In genomic region chr2:229416116-229416694, GRCh38 we compare ENCODE assay signal across 9 cellular contexts.
DNase-seq lines count a peak whose midpoint lies in the region; ATAC-seq and TF ChIP-seq lines count a peak whose summit lies in the region.
"Had no signal": no experiment of that assay in that cellular context is flagged by ENCODE, and none has a peak within 500 bp of the region (broad histone marks: within the 10 kb centered on the region; RNA-seq: fewer than 3 reads in every experiment).

No MANE protein-coding gene starts in this region.

- CTCF ChIA-PET in IMR-90 (lab: Yijun Ruan, JAX) = no interaction called here
- CTCF ChIA-PET in activated CD4-positive, alpha-beta T cell treated with anti-CD3 and anti-CD28 coated beads for 36 hours (lab: Charles Lee) = no interaction called here

- no TSS peak for BruUV-seq in IMR-90 (replicated peaks; lab: Mats Ljungman, UMichigan)

- no peak overlapping the region for H2AK5ac ChIP-seq in IMR-90 (ENCODE audit: low read depth, low read length)

- peak overlapping the region in 4 of 5 experiments; percentile 49 to 93 (median 78) for H3K27ac Mint-ChIP-seq in brain
- no peak overlapping the region for H3K27ac Mint-ChIP-seq in activated CD4-positive, alpha-beta T cell treated with anti-CD3 and anti-CD28 coated beads for 36 hours

- H3K9me3 ChIP-seq in IMR-90 (ENCODE audit: control insufficient read depth, insufficient read depth, low read length) (no peaks in the 10 kb centered on the region; the same call in 1 of the 2 replicates), stomach smooth muscle (ENCODE audit: control insufficient read depth in 2 of 2, low read length in 2 of 2) (no peaks in the 10 kb centered on the region), HAP-1 (no peaks in the 10 kb centered on the region)

- no peaks in the 10 kb centered on the region for H4K20me1 ChIP-seq in IMR-90 (ENCODE audit: insufficient read depth, low read length)

- no peak overlapping the region for H3K9ac ChIP-seq in IMR-90 (ENCODE audit: low read depth, low read length)
- H3K9ac ChIP-seq in stomach smooth muscle (ENCODE audit: low read length in 2 of 2) = no peak overlapping the region

- peaks cover 0 to 6% (median 0%) of the 10 kb centered on the region in 5 experiments for H3K9me3 Mint-ChIP-seq in brain
- H3K9me3 Mint-ChIP-seq in activated CD4-positive, alpha-beta T cell treated with anti-CD3 and anti-CD28 coated beads for 36 hours (ENCODE audit: low read depth) = no peaks in the 10 kb centered on the region

- peak overlapping the region; percentile 37; the same call in 1 of the 2 replicates for H2BK20ac ChIP-seq in IMR-90 (ENCODE audit: low read depth, low read length)

- dilution Hi-C loops in IMR-90 (cut with HindIII; ENCODE audit: low sequenced_read_pairs, unreplicated experiment) = no loop called here

- no peak for TF ChIP-seq RAD21 in IMR-90 (IDR thresholded peaks at IDR 0.05; ENCODE audit: low read length)

- H4K8ac ChIP-seq in IMR-90 (ENCODE audit: low read depth in 2 of 2, low read length in 2 of 2) = 0 out of 4 replicates have a peak overlapping the region, but pooled peaks of 1 of the 2 experiments have one; percentile 12

- 0 out of 3 replicates have a peak overlapping the region, but pooled peaks have one; percentile 43 for H2BK15ac ChIP-seq in IMR-90 (ENCODE audit: low read depth, low read length)

- H3K4me3 Mint-ChIP-seq in brain = no peak overlapping the region
- H3K4me3 Mint-ChIP-seq in activated CD4-positive, alpha-beta T cell treated with anti-CD3 and anti-CD28 coated beads for 36 hours = no peak overlapping the region

- H3K4ac ChIP-seq in IMR-90 (ENCODE audit: low read depth, low read length) = no peak overlapping the region

- H3K27me3 ChIP-seq in IMR-90 (ENCODE audit: control insufficient read depth, insufficient read depth, low read length) (no peaks in the 10 kb centered on the region), layer of hippocampus (ENCODE audit: control insufficient read depth, insufficient read depth, low read length) (no peaks in the 10 kb centered on the region), stomach smooth muscle (ENCODE audit: control insufficient read depth in 1 of 2, insufficient read depth in 2 of 2, low read length in 2 of 2) (no peaks in the 10 kb centered on the region), HAP-1 (ENCODE audit: low read depth) (no peaks in the 10 kb centered on the region)

- no peak overlapping the region; the same call in 1 of the 2 replicates for H3K18ac ChIP-seq in IMR-90 (ENCODE audit: low read depth, low read length)

- no CpG with 5 or more reads among the region's 5 CpGs for WGBS in IMR-90 (ENCODE audit: extremely low coverage in 2 of 2, insufficient read length in 1 of 2), 2 experiments

- H3K56ac ChIP-seq in IMR-90 (ENCODE audit: extremely low read depth, insufficient read depth, low read length) = no peak overlapping the region

- no peaks in the 10 kb centered on the region for H3K36me3 ChIP-seq in IMR-90 (ENCODE audit: control insufficient read depth, insufficient read depth, low read length)
- H3K36me3 ChIP-seq in stomach smooth muscle (ENCODE audit: control insufficient read depth in 2 of 2, insufficient read depth in 2 of 2, low read length in 2 of 2) = no peaks in the 10 kb centered on the region
- H3K36me3 ChIP-seq in HAP-1 (replicated peaks) = no peaks in the 10 kb centered on the region

- no peak overlapping the region for H3K4me3 ChIP-seq in IMR-90 (ENCODE audit: insufficient read depth, low read depth, low read length)
- no peak overlapping the region for H3K4me3 ChIP-seq in stomach smooth muscle (ENCODE audit: low read length in 2 of 2)
- H3K4me3 ChIP-seq in HAP-1 = no peak overlapping the region

- no peaks in the 10 kb centered on the region for H3K27me3 Mint-ChIP-seq in brain
- H3K27me3 Mint-ChIP-seq in activated CD4-positive, alpha-beta T cell treated with anti-CD3 and anti-CD28 coated beads for 36 hours = peaks cover 5% of the 10 kb centered on the region

- no peak overlapping the region for H2BK5ac ChIP-seq in IMR-90 (ENCODE audit: low read depth, low read length, poor library complexity, severe bottlenecking)

- H3K4me1 ChIP-seq in IMR-90 (ENCODE audit: control insufficient read depth, insufficient read depth, low read length) = peaks cover 4% of the 10 kb centered on the region; the same call in 1 of the 2 replicates
- H3K4me1 ChIP-seq in stomach smooth muscle (ENCODE audit: control insufficient read depth, insufficient read depth, low read length) = peaks cover 18% of the 10 kb centered on the region
- H3K4me1 ChIP-seq in HAP-1 = no peaks in the 10 kb centered on the region

- in situ Hi-C loops in IMR-90 (cut with MboI; ENCODE audit: low sequenced_read_pairs) (no loop called here), GM13977 (cut with MboI; ENCODE audit: low pct_unique_long_range_greater_than_20kb, low sequenced_read_pairs, unreplicated experiment) (no loop called here), HAP-1 (cut with MboI; ENCODE audit: low sequenced_read_pairs) (no loop called here)

- H3K23ac ChIP-seq in IMR-90 (ENCODE audit: low read depth, low read length) = no peak overlapping the region

- POLR2A ChIA-PET in IMR-90 (lab: Charles Lee; ENCODE audit: unreplicated experiment) = no interaction called here
- POLR2A ChIA-PET in activated CD4-positive, alpha-beta T cell treated with anti-CD3 and anti-CD28 coated beads for 36 hours (lab: Charles Lee) = no interaction called here

- H3K4me2 ChIP-seq in IMR-90 (ENCODE audit: low read depth, low read length) = no peak overlapping the region

- intact Hi-C loops in IMR-90 (cut with micrococcal nuclease) = no loop called here
- intact Hi-C loops in activated CD4-positive, alpha-beta T cell treated with anti-CD3 and anti-CD28 coated beads for 36 hours (cut with DNase I, micrococcal nuclease) = no loop called here

- TF ChIP-seq CTCF in IMR-90 (conservative IDR thresholded peaks at IDR 0.05; ENCODE audit: low read depth, low read length) = no peak
- TF ChIP-seq CTCF in brain (conservative IDR thresholded peaks at IDR 0.05) = no peak
- no peak for TF ChIP-seq CTCF in GM13977 (IDR thresholded peaks at IDR 0.05; ENCODE audit: extremely low read depth, insufficient read depth, missing control alignments)

- no peaks in the 10 kb centered on the region for H3K9me1 ChIP-seq in IMR-90 (ENCODE audit: insufficient read depth, low read length)

- H3K4me1 Mint-ChIP-seq in brain = peaks cover 31% of the 10 kb centered on the region
- H3K4me1 Mint-ChIP-seq in activated CD4-positive, alpha-beta T cell treated with anti-CD3 and anti-CD28 coated beads for 36 hours = no peaks in the 10 kb centered on the region

- H2BK120ac ChIP-seq in IMR-90 (ENCODE audit: low read depth, low read length) = no peak overlapping the region

- no peak overlapping the region for H4K91ac ChIP-seq in IMR-90 (ENCODE audit: insufficient read depth, low read depth, low read length)

- H2AK9ac ChIP-seq in IMR-90 (replicated peaks; ENCODE audit: low read depth, low read length, poor library complexity) = no peak overlapping the region

- H3K79me1 ChIP-seq in IMR-90 (ENCODE audit: low read depth in 1 of 2, low read length in 2 of 2) = no peaks in the 10 kb centered on the region

- DNase-seq in IMR-90 (peak; percentile 47), NCI-H2227 treated with DMSO at 0.1 percent for 48 hours (lab: John Stamatoyannopoulos, UW) (no peak), GM13977 (ENCODE audit: low spot score) (no peak), HAP-1 (ENCODE audit: low spot score in 2 of 2) (no peak)
- no peak for DNase-seq in activated CD4-positive, alpha-beta T cell treated with anti-CD3 and anti-CD28 coated beads for 36 hours
- DNase-seq: NCI-H774 had no signal

- peak; percentile 85 for ATAC-seq in IMR-90 (ENCODE audit: low read depth)
- no peak for ATAC-seq in activated CD4-positive, alpha-beta T cell treated with anti-CD3 and anti-CD28 coated beads for 36 hours

- no peak for TF ChIP-seq POLR2A in IMR-90 (IDR thresholded peaks at IDR 0.05; ENCODE audit: low read depth, low read length)

- no peak overlapping the region for H3K14ac ChIP-seq in IMR-90 (replicated peaks; ENCODE audit: low read depth, low read length)

- 0 out of 2 replicates have a peak overlapping the region, but pooled peaks have one; percentile 26 for H4K5ac ChIP-seq in IMR-90 (ENCODE audit: low read depth, low read length)

- H2AFZ ChIP-seq in IMR-90 (replicated peaks; ENCODE audit: low read length, poor library complexity) = peak overlapping the region; percentile 2

- H3K27ac ChIP-seq in IMR-90 (ENCODE audit: insufficient read depth, low read length) (peak overlapping the region; percentile 17; the same call in 1 of the 2 replicates), layer of hippocampus (ENCODE audit: low read depth, low read length) (peak overlapping the region; percentile 54), stomach smooth muscle (ENCODE audit: low read length) (peak overlapping the region; percentile 70)

- peaks cover 43% of the 10 kb centered on the region for H3K36me3 Mint-ChIP-seq in brain
- no peaks in the 10 kb centered on the region for H3K36me3 Mint-ChIP-seq in activated CD4-positive, alpha-beta T cell treated with anti-CD3 and anti-CD28 coated beads for 36 hours (ENCODE audit: low read depth)

TF ChIP-seq in IMR-90, 13 proteins besides CTCF, POLR2A, EP300 and RAD21 (continues in another document):
- TF ChIP-seq SMC3 (IDR thresholded peaks at IDR 0.05; ENCODE audit: low read depth, low read length) = no peak
- TF ChIP-seq RCOR1 (IDR thresholded peaks at IDR 0.05; ENCODE audit: insufficient replicate concordance, low read length) = no peak
- TF ChIP-seq NFE2L2 (IDR thresholded peaks at IDR 0.05; ENCODE audit: low read depth, low read length) = no peak
- TF ChIP-seq MAZ (IDR thresholded peaks at IDR 0.05; ENCODE audit: borderline replicate concordance, low read depth, low read length) = no peak
- no peak for TF ChIP-seq FOS (IDR thresholded peaks at IDR 0.05; ENCODE audit: low read depth, low read length)
- TF ChIP-seq BHLHE40 (IDR thresholded peaks at IDR 0.05; ENCODE audit: low read depth, low read length) = no peak
- no peak for TF ChIP-seq CHD1 (IDR thresholded peaks at IDR 0.05; ENCODE audit: low read depth, low read length)
- TF ChIP-seq, protein P1, sequence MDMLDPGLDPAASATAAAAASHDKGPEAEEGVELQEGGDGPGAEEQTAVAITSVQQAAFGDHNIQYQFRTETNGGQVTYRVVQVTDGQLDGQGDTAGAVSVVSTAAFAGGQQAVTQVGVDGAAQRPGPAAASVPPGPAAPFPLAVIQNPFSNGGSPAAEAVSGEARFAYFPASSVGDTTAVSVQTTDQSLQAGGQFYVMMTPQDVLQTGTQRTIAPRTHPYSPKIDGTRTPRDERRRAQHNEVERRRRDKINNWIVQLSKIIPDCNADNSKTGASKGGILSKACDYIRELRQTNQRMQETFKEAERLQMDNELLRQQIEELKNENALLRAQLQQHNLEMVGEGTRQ (IDR thresholded peaks at IDR 0.05; ENCODE audit: low read depth, low read length) = no peak
- TF ChIP-seq MXI1 (IDR thresholded peaks at IDR 0.05; ENCODE audit: borderline replicate concordance, low read depth, low read length) = no peak

Comparison
In these comparisons a context has a peak if more than half of its experiments do, and no peak if none do; other contexts are left out.
1. H3K27ac ChIP-seq: peak in every context shown above with its lines; median percentile 70 in stomach smooth muscle; 54 in layer of hippocampus; 17 in IMR-90.